In the genomic region with DNA sequence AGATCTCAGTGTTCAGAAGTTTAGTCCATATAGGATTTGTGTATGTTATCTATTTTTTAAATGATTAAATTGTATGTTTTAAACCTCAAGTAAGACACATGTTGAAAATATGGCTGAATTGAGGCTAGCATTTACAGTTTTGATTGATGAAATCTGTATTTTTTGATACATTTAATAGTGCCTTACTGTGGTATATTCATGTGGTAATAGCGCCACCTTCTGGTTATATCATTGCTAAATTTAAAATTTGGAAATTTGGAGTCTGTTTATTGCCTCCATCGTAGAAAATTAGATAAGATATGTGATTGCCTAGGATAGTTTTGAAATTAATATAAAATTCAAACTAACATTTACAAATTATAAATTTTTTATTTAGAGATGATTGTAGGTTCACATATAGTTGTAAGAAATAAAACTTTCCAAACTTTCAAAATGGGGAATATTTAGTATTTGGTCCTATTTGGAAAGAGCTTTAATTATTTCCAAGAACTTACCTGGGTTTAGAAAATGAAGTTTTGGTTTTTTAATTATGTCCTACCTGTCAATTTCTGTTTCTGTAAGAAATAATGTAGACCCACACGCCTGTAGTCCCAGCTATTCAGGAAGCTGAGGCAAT, we compare ENCODE assay signal across 8 cellular contexts. TPM values are rescaled to one million over a fixed set of nuclear protein-coding genes. Genes with fewer than 3 reads are reported as not detected.
DNase-seq lines count a peak whose midpoint lies in the region; ATAC-seq and TF ChIP-seq lines count a peak whose summit lies in the region.

No MANE protein-coding gene starts in this region.

- 30% methylated on average over 3 of the region's 3 CpGs for WGBS in esophagus muscularis mucosa

- peaks cover 0 to 23% (median 8%) of the 10 kb centered on the region in 4 donors for H3K36me3 ChIP-seq in esophagus muscularis mucosa
- H3K36me3 ChIP-seq in neutrophil, result no peaks in the 10 kb centered on the region

- TF ChIP-seq EP300 in Ishikawa (IDR thresholded peaks at IDR 0.05; ENCODE audit: borderline replicate concordance), result no peak
- no peak for TF ChIP-seq EP300 in esophagus muscularis mucosa (IDR thresholded peaks at IDR 0.05)

- no peak for TF ChIP-seq POLR2A in esophagus muscularis mucosa (IDR thresholded peaks at IDR 0.05; ENCODE audit: low read depth)

- peaks cover 3 to 7% (median 3%) of the 10 kb centered on the region in 3 donors for H3K27me3 Mint-ChIP-seq in CD14-positive monocyte (ENCODE audit: low read depth in 3 of 3)

- H3K9me3 Mint-ChIP-seq in CD14-positive monocyte, result peaks cover 0 to 2% (median 0%) of the 10 kb centered on the region in 7 donors

- no peak overlapping the region for H3K4me3 ChIP-seq in esophagus muscularis mucosa
- no peak overlapping the region for H3K4me3 ChIP-seq in neutrophil (ENCODE audit: low read depth in 1 of 2, low read length in 1 of 2)

- no peaks in the 10 kb centered on the region for H3K27me3 ChIP-seq in esophagus muscularis mucosa
- peaks cover 12% of the 10 kb centered on the region for H3K27me3 ChIP-seq in neutrophil

- H3K4me1 Mint-ChIP-seq in CD14-positive monocyte, result no peaks in the 10 kb centered on the region

- H3K27ac ChIP-seq in RWPE1, result no peak overlapping the region
- H3K27ac ChIP-seq in esophagus muscularis mucosa (replicated peaks in 1 of 4), result no peak overlapping the region
- no peak overlapping the region for H3K27ac ChIP-seq in neutrophil

- DNase-seq in CD14-positive monocyte (ENCODE audit: low spot score), result no peak
- peak; percentile 48 for DNase-seq in RWPE1 (ENCODE audit: low spot score)
- no peak for DNase-seq in esophagus muscularis mucosa (ENCODE audit: extremely low spot score)
- no peak for DNase-seq in ureter (ENCODE audit: low spot score)
- DNase-seq in NK-92 treated with Interleukin-12 subunit alpha and Interleukin-12 subunit beta, amount 100 ng/mL, for 24 hours (lab: John Stamatoyannopoulos, UW), result no peak

- H3K4me1 ChIP-seq in esophagus muscularis mucosa (no peaks in the 10 kb centered on the region), neutrophil (ENCODE audit: control insufficient read depth in 1 of 2, insufficient read depth in 1 of 2, low read depth in 1 of 2, low read length in 1 of 2) (no peaks in the 10 kb centered on the region)

- H3K9me3 ChIP-seq in esophagus muscularis mucosa (peaks cover 0 to 11% (median 0%) of the 10 kb centered on the region in 4 donors), neutrophil (no peaks in the 10 kb centered on the region)

- intact Hi-C loops in CD14-positive monocyte (cut with micrococcal nuclease), result loop anchor here (2.0 to 10.0 kb wide), 4 partner anchors 101 to 138 kb away; partner anchors contain the start of gene DMBT1 (in 2 of the 2)
- intact Hi-C loops in esophagus muscularis mucosa (cut with DNase I), result loop anchor here (1.0 to 5.0 kb wide), 3 partner anchors 93 to 139 kb away; no protein-coding TSS in a partner anchor

- no peak overlapping the region for H3K27ac Mint-ChIP-seq in CD14-positive monocyte

- peak; percentile 84 for TF ChIP-seq CTCF in CD14-positive monocyte (IDR thresholded peaks at IDR 0.05)
- peak; percentile 60 for TF ChIP-seq CTCF in RWPE1 (conservative IDR thresholded peaks at IDR 0.05; ENCODE audit: low read depth)
- TF ChIP-seq CTCF in esophagus muscularis mucosa (IDR thresholded peaks at IDR 0.05), result peak; percentile 61 to 70 (median 70)
- peak; percentile 32 for TF ChIP-seq CTCF in neutrophil (IDR thresholded peaks at IDR 0.05)

- no peak for ATAC-seq in GM18873 (IDR thresholded peaks at IDR 0.05; ENCODE audit: low FRiP score, unreplicated experiment)

- no peak overlapping the region for H3K4me3 Mint-ChIP-seq in CD14-positive monocyte

- TF ChIP-seq RAD21 in Ishikawa (IDR thresholded peaks at IDR 0.05; ENCODE audit: low read depth), result peak; percentile 92

- peaks cover 0 to under 1% of the 10 kb centered on the region in 2 donors for H3K36me3 Mint-ChIP-seq in CD14-positive monocyte

- CTCF ChIA-PET in RWPE1 (lab: Yijun Ruan, JAX), result interaction anchor here (0.6 to 2.8 kb wide), 18 partner anchors 11 to 184 kb away, joined by 3 to 21 read pairs (median 4); partner anchors contain the start of gene PLEKHA1

- POLR2A ChIA-PET in RWPE1 (lab: Yijun Ruan, JAX; ENCODE audit: low non-redundant PET), result no interaction called here

TF ChIP-seq in Ishikawa, 13 proteins besides CTCF, POLR2A, EP300 and RAD21:
- TF ChIP-seq TAF1 (IDR thresholded peaks at IDR 0.05; ENCODE audit: low read depth) (no peak), CREB1 (IDR thresholded peaks at IDR 0.05; ENCODE audit: low read depth) (no peak), ZBTB7A (IDR thresholded peaks at IDR 0.05; ENCODE audit: low read depth) (no peak), TCF12 (IDR thresholded peaks at IDR 0.05; ENCODE audit: low read depth) (no peak), CEBPB (IDR thresholded peaks at IDR 0.05) (no peak), USF1 (IDR thresholded peaks at IDR 0.05) (no peak), EGR1 (IDR thresholded peaks at IDR 0.05) (no peak), NFIC (IDR thresholded peaks at IDR 0.05) (no peak), FOXM1 (IDR thresholded peaks at IDR 0.05; ENCODE audit: borderline replicate concordance, low read depth) (no peak), TEAD4 (IDR thresholded peaks at IDR 0.05) (no peak), YY1 (IDR thresholded peaks at IDR 0.05; ENCODE audit: low read depth) (no peak)
- TF ChIP-seq, protein P1, sequence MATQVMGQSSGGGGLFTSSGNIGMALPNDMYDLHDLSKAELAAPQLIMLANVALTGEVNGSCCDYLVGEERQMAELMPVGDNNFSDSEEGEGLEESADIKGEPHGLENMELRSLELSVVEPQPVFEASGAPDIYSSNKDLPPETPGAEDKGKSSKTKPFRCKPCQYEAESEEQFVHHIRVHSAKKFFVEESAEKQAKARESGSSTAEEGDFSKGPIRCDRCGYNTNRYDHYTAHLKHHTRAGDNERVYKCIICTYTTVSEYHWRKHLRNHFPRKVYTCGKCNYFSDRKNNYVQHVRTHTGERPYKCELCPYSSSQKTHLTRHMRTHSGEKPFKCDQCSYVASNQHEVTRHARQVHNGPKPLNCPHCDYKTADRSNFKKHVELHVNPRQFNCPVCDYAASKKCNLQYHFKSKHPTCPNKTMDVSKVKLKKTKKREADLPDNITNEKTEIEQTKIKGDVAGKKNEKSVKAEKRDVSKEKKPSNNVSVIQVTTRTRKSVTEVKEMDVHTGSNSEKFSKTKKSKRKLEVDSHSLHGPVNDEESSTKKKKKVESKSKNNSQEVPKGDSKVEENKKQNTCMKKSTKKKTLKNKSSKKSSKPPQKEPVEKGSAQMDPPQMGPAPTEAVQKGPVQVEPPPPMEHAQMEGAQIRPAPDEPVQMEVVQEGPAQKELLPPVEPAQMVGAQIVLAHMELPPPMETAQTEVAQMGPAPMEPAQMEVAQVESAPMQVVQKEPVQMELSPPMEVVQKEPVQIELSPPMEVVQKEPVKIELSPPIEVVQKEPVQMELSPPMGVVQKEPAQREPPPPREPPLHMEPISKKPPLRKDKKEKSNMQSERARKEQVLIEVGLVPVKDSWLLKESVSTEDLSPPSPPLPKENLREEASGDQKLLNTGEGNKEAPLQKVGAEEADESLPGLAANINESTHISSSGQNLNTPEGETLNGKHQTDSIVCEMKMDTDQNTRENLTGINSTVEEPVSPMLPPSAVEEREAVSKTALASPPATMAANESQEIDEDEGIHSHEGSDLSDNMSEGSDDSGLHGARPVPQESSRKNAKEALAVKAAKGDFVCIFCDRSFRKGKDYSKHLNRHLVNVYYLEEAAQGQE (IDR thresholded peaks at IDR 0.05; ENCODE audit: low read depth), result no peak
- TF ChIP-seq, protein P2, sequence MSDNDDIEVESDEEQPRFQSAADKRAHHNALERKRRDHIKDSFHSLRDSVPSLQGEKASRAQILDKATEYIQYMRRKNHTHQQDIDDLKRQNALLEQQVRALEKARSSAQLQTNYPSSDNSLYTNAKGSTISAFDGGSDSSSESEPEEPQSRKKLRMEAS (IDR thresholded peaks at IDR 0.05), result no peak

RNA-seq across cellular contexts. Expression of gene ARMS2, which starts 19.1 kb away (rescaled TPM):
- not detected for polyA plus RNA-seq in CD14-positive monocyte
- total RNA-seq in esophagus muscularis mucosa, result 1 to 10 TPM in 1 of 4 donors, not detected in 3; 1.2 TPM
- total RNA-seq in ureter, result not detected

RNA-seq across cellular contexts. Expression of gene HTRA1, which starts 26.0 kb away (rescaled TPM):
- polyA plus RNA-seq in CD14-positive monocyte, result 1 to 10 TPM in 1 of 2 donors, under 1 TPM in 1; 0.84 to 4.7 TPM
- total RNA-seq in esophagus muscularis mucosa (100 to 1,000 TPM; 101 to 146 (median 109) TPM), ureter (55.2 TPM)

Comparison
In these comparisons a context has a peak if more than half of its experiments do, and no peak if none do; other contexts are left out.
1. CTCF ChIP-seq: peak in every context shown above with its lines; median percentile 84 in CD14-positive monocyte; 70 in esophagus muscularis mucosa; 60 in RWPE1; 32 in neutrophil.